In genomic region chr1:2212167-2212541, GRCh38 we compare ENCODE assay signal across 9 cellular contexts. TPM values are rescaled to one million over a fixed set of nuclear protein-coding genes. Genes with fewer than 3 reads are reported as not detected.
DNase-seq lines count a peak whose midpoint lies in the region; ATAC-seq and TF ChIP-seq lines count a peak whose summit lies in the region.
"Had no signal": no experiment of that assay in that cellular context is flagged by ENCODE, and none has a peak within 500 bp of the region (broad histone marks: within the 10 kb centered on the region; RNA-seq: fewer than 3 reads in every experiment).

No MANE protein-coding gene starts in this region.

- TF ChIP-seq CTCF in chondrocyte (IDR thresholded peaks at IDR 0.05) (no peak), right lobe of liver (IDR thresholded peaks at IDR 0.05) (no peak)

- no peaks in the 10 kb centered on the region for H3K36me3 ChIP-seq in HUES64 (ENCODE audit: insufficient read depth, low read length)
- no peaks in the 10 kb centered on the region for H3K36me3 ChIP-seq in right lobe of liver

- H3K9me3 ChIP-seq in HUES64 (ENCODE audit: insufficient read depth, low read depth, low read length) (no peaks in the 10 kb centered on the region), right lobe of liver (no peaks in the 10 kb centered on the region)

- peaks cover 18% of the 10 kb centered on the region for H3K4me1 ChIP-seq in HUES64 (ENCODE audit: insufficient read depth, low read length)
- peaks cover 0 to 25% (median 14%) of the 10 kb centered on the region in 4 donors for H3K4me1 ChIP-seq in right lobe of liver

- intact Hi-C loops in right lobe of liver (cut with DNase I): loop anchor here in 1 of 2 donors (10.0 kb wide), 1 partner anchor 103 kb away; no protein-coding TSS in a partner anchor
- intact Hi-C loops in activated CD4-positive, alpha-beta T cell treated with anti-CD3 and anti-CD28 coated beads for 36 hours (cut with DNase I, micrococcal nuclease): no loop called here
- intact Hi-C loops in activated CD4-positive, alpha-beta memory T cell treated with anti-CD3 and anti-CD28 coated beads for 36 hours (cut with micrococcal nuclease): no loop called here

- H3K9ac ChIP-seq in HUES64 (ENCODE audit: low read depth, low read length): peak overlapping the region; percentile 72

- no peak for TF ChIP-seq POLR2A in right lobe of liver (IDR thresholded peaks at IDR 0.05)

- DNase-seq in chondrocyte (ENCODE audit: low spot score): no peak
- DNase-seq in right lobe of liver: peak in 1 of 3 donors; percentile 54
- DNase-seq in substantia nigra (lab: John Stamatoyannopoulos, UW): no peak
- DNase-seq in activated CD4-positive, alpha-beta T cell treated with anti-CD3 and anti-CD28 coated beads for 36 hours: no peak
- no peak for DNase-seq in retina
- no peak for DNase-seq in NCI-H2107 treated with DMSO at 0.1 percent for 48 hours (lab: John Stamatoyannopoulos, UW; ENCODE audit: unreplicated experiment)
- DNase-seq in activated CD4-positive, alpha-beta memory T cell treated with anti-CD3 and anti-CD28 coated beads for 36 hours: no peak
- DNase-seq: naive B cell had no signal

- H3K36me3 Mint-ChIP-seq in chondrocyte (ENCODE audit: low read depth): no peaks in the 10 kb centered on the region
- H3K36me3 Mint-ChIP-seq in activated CD4-positive, alpha-beta T cell treated with anti-CD3 and anti-CD28 coated beads for 36 hours (ENCODE audit: low read depth): no peaks in the 10 kb centered on the region
- H3K36me3 Mint-ChIP-seq in activated CD4-positive, alpha-beta memory T cell treated with anti-CD3 and anti-CD28 coated beads for 36 hours: no peaks in the 10 kb centered on the region
- H3K36me3 Mint-ChIP-seq: naive B cell had no signal

- WGBS in HUES64: 33% methylated on average over 14 of the region's 15 CpGs
- 67% methylated on average over 1 of the region's 15 CpGs for WGBS in right lobe of liver (ENCODE audit: insufficient coverage, low coverage, low lambda C conversion rate, missing lambda C conversion rate)

- H3K27me3 ChIP-seq in HUES64 (ENCODE audit: insufficient read depth, low read length): no peaks in the 10 kb centered on the region
- no peaks in the 10 kb centered on the region for H3K27me3 ChIP-seq in right lobe of liver

- H3K4me1 Mint-ChIP-seq in chondrocyte (ENCODE audit: low read depth): peaks cover 43% of the 10 kb centered on the region
- H3K4me1 Mint-ChIP-seq in activated CD4-positive, alpha-beta T cell treated with anti-CD3 and anti-CD28 coated beads for 36 hours: peaks cover 2% of the 10 kb centered on the region
- H3K4me1 Mint-ChIP-seq in activated CD4-positive, alpha-beta memory T cell treated with anti-CD3 and anti-CD28 coated beads for 36 hours (ENCODE audit: low read depth): peaks cover 2% of the 10 kb centered on the region

- POLR2A ChIA-PET in activated CD4-positive, alpha-beta T cell treated with anti-CD3 and anti-CD28 coated beads for 36 hours (lab: Charles Lee): no interaction called here
- POLR2A ChIA-PET in activated CD4-positive, alpha-beta memory T cell treated with anti-CD3 and anti-CD28 coated beads for 36 hours (lab: Charles Lee): interaction anchor here (0.8 to 1.0 kb wide), 2 partner anchors 17 to 98 kb away, joined by 3 read pairs; no protein-coding TSS in a partner anchor

- H3K9me3 Mint-ChIP-seq in chondrocyte (ENCODE audit: low read depth): no peaks in the 10 kb centered on the region
- H3K9me3 Mint-ChIP-seq in activated CD4-positive, alpha-beta T cell treated with anti-CD3 and anti-CD28 coated beads for 36 hours (ENCODE audit: low read depth): no peaks in the 10 kb centered on the region
- H3K9me3 Mint-ChIP-seq in activated CD4-positive, alpha-beta memory T cell treated with anti-CD3 and anti-CD28 coated beads for 36 hours: no peaks in the 10 kb centered on the region

- H3K4me3 Mint-ChIP-seq in chondrocyte (ENCODE audit: unreplicated experiment): no peak overlapping the region
- no peak overlapping the region for H3K4me3 Mint-ChIP-seq in activated CD4-positive, alpha-beta T cell treated with anti-CD3 and anti-CD28 coated beads for 36 hours
- no peak overlapping the region for H3K4me3 Mint-ChIP-seq in activated CD4-positive, alpha-beta memory T cell treated with anti-CD3 and anti-CD28 coated beads for 36 hours

- peak overlapping the region; percentile 47; the same call in 1 of the 2 replicates for H3K4me3 ChIP-seq in HUES64 (ENCODE audit: low read length)
- no peak overlapping the region for H3K4me3 ChIP-seq in right lobe of liver

- CTCF ChIA-PET in activated CD4-positive, alpha-beta T cell treated with anti-CD3 and anti-CD28 coated beads for 36 hours (lab: Charles Lee): interaction anchor here (0.5 to 1.8 kb wide), 2 partner anchors 170 to 224 kb away, joined by 3 to 7 read pairs; no protein-coding TSS in a partner anchor
- CTCF ChIA-PET in activated CD4-positive, alpha-beta memory T cell treated with anti-CD3 and anti-CD28 coated beads for 36 hours (lab: Charles Lee): interaction anchor here (1.0 kb wide), 2 partner anchors 13 to 170 kb away, joined by 3 to 8 read pairs; no protein-coding TSS in a partner anchor

- H3K27ac ChIP-seq in HUES64 (ENCODE audit: low read depth, low read length) (peak overlapping the region; percentile 91), right lobe of liver (peak overlapping the region; percentile 60 to 91 (median 80)), substantia nigra (ENCODE audit: low read depth, low read length, poor library complexity, severe bottlenecking) (peak overlapping the region; percentile 74)

- H3K27me3 Mint-ChIP-seq in chondrocyte (ENCODE audit: low read depth): no peaks in the 10 kb centered on the region
- no peaks in the 10 kb centered on the region for H3K27me3 Mint-ChIP-seq in activated CD4-positive, alpha-beta T cell treated with anti-CD3 and anti-CD28 coated beads for 36 hours
- no peaks in the 10 kb centered on the region for H3K27me3 Mint-ChIP-seq in activated CD4-positive, alpha-beta memory T cell treated with anti-CD3 and anti-CD28 coated beads for 36 hours

- ATAC-seq in right lobe of liver: no peak
- no peak for ATAC-seq in activated CD4-positive, alpha-beta T cell treated with anti-CD3 and anti-CD28 coated beads for 36 hours

- peak overlapping the region; percentile 94 for H3K27ac Mint-ChIP-seq in chondrocyte (ENCODE audit: unreplicated experiment)
- H3K27ac Mint-ChIP-seq in activated CD4-positive, alpha-beta T cell treated with anti-CD3 and anti-CD28 coated beads for 36 hours: no peak overlapping the region
- no peak overlapping the region for H3K27ac Mint-ChIP-seq in activated CD4-positive, alpha-beta memory T cell treated with anti-CD3 and anti-CD28 coated beads for 36 hours
- H3K27ac Mint-ChIP-seq: naive B cell had no signal

RNA-seq across cellular contexts. Expression of gene SKI, which starts 16.0 kb away (rescaled TPM):
- 33.1 TPM for polyA plus RNA-seq in HUES64 (2013, experiment 1 of 2)
- 32.7 TPM for polyA plus RNA-seq in HUES64 (2013, experiment 2 of 2)
- total RNA-seq in chondrocyte (112 to 135 TPM (median 116 TPM) in 3 replicates), right lobe of liver (10 to 100 TPM; 23.7 to 84.8 (median 31.4) TPM)
- 10 to 100 TPM; 28.7 to 34.0 TPM for total RNA-seq in activated CD4-positive, alpha-beta T cell treated with anti-CD3 and anti-CD28 coated beads for 36 hours
- 10 to 100 TPM; 28.3 to 28.9 TPM for total RNA-seq in activated CD4-positive, alpha-beta memory T cell treated with anti-CD3 and anti-CD28 coated beads for 36 hours

RNA-seq across cellular contexts. Expression of gene FAAP20, which starts 17.6 kb away (rescaled TPM):
- polyA plus RNA-seq in HUES64 (2013, experiment 1 of 2): 76.8 TPM
- polyA plus RNA-seq in HUES64 (2013, experiment 2 of 2): 80.1 TPM
- 48.4 to 76.1 TPM (median 69.2 TPM) in 3 replicates for total RNA-seq in chondrocyte
- total RNA-seq in right lobe of liver: 10 to 100 TPM; 18.9 to 26.0 (median 24.4) TPM
- total RNA-seq in activated CD4-positive, alpha-beta T cell treated with anti-CD3 and anti-CD28 coated beads for 36 hours: 10 to 100 TPM; 69.7 to 84.4 TPM
- 10 to 100 TPM; 64.9 to 69.8 TPM for total RNA-seq in activated CD4-positive, alpha-beta memory T cell treated with anti-CD3 and anti-CD28 coated beads for 36 hours
